In genomic region chr2:175446201-175446600, GRCh38 we compare ENCODE assay signal across 34 cellular contexts.
"Had no signal": no experiment of that assay in that cellular context is flagged by ENCODE, and none has a peak within 500 bp of the region (broad histone marks: within the 10 kb centered on the region; RNA-seq: fewer than 3 reads in every experiment).

No MANE protein-coding gene starts in this region.

- H3K27ac ChIP-seq: adrenal gland, body of pancreas, brain microvascular endothelial cell, breast epithelium, VCaP had no signal

- H3K4me3 ChIP-seq: adrenal gland, body of pancreas, breast epithelium had no signal

- DNase-seq: activated B cell treated with CpG ODN at 0.5 μM for 24 hours; activated CD4-positive, alpha-beta memory T cell treated with anti-CD3 and anti-CD28 coated beads for 36 hours; activated CD4-positive, alpha-beta T cell treated with anti-CD3 and anti-CD28 coated beads for 4 hours; activated CD4-positive, alpha-beta T cell treated with anti-CD3 and anti-CD28 coated beads, Interleukin-2, amount 10 ng/mL, durations not matched to agents 24 days and 14 days; activated CD4-positive, alpha-beta T cell treated with anti-CD3 and anti-CD28 coated beads, Interleukin-2, amount 50 U/mL, for 1 hour; activated CD4-positive, alpha-beta T cell treated with anti-CD3 and anti-CD28 coated beads, Interleukin-2, amount 50 U/mL, for 4 hours; activated CD4-positive, CD25-positive, alpha-beta regulatory T cell treated with anti-CD3 and anti-CD28 coated beads, Interleukin-2, amount 50 U/mL, for 72 hours; activated CD8-positive, alpha-beta memory T cell treated with anti-CD3 and anti-CD28 coated beads, Interleukin-2, amount 50 U/mL, for 4 hours; activated CD8-positive, alpha-beta T cell treated with anti-CD3 and anti-CD28 coated beads for 36 hours; activated effector memory CD4-positive, alpha-beta T cell treated with anti-CD3 and anti-CD28 coated beads, Interleukin-2, amount 50 U/mL, for 16 hours; activated gamma-delta T cell treated with Interleukin-2 at 50 U/mL for 16 hours; activated naive CD4-positive, alpha-beta T cell; activated naive CD4-positive, alpha-beta T cell treated with anti-CD3 and anti-CD28 coated beads for 36 hours; activated naive CD4-positive, alpha-beta T cell treated with anti-CD3 and anti-CD28 coated beads, Interleukin-2, amount 50 U/mL, for 16 hours; activated naive CD8-positive, alpha-beta T cell treated with anti-CD3 and anti-CD28 coated beads for 36 hours; activated T-cell treated with anti-CD3 and anti-CD28 coated beads for 4 hours; activated T-cell treated with anti-CD3 and anti-CD28 coated beads, Interleukin-2, amount 50 U/mL, for 1 hour; activated T-cell treated with anti-CD3 and anti-CD28 coated beads, Interleukin-2, amount 50 U/mL, for 4 hours; activated T-cell treated with anti-CD3 and anti-CD28 coated beads, Interleukin-2, amount 50 U/mL, for 72 hours; adrenal gland; amniotic stem cell; aorta; body of pancreas; brain microvascular endothelial cell; central memory CD4-positive, alpha-beta T cell; T-helper 2 cell; T-helper 9 cell had no signal

- ATAC-seq: activated CD8-positive, alpha-beta T cell treated with anti-CD3 and anti-CD28 coated beads for 36 hours; activated naive CD4-positive, alpha-beta T cell treated with anti-CD3 and anti-CD28 coated beads, Interleukin-2, amount 50 U/mL, for 72 hours; activated T-cell treated with anti-CD3 and anti-CD28 coated beads, Interleukin-2, amount 50 U/mL, for 4 hours; activated T-cell treated with anti-CD3 and anti-CD28 coated beads, Interleukin-2, amount 50 U/mL, for 72 hours; activated T-helper 17 cell treated with anti-CD3 and anti-CD28 coated beads, Interleukin-2, amount 50 U/mL, for 72 hours; body of pancreas had no signal

- H3K9me3 ChIP-seq: adrenal gland, body of pancreas, breast epithelium had no signal

- H3K27me3 ChIP-seq: adrenal gland, body of pancreas, brain microvascular endothelial cell, breast epithelium had no signal

- H3K4me1 ChIP-seq: adrenal gland, body of pancreas, breast epithelium had no signal

- H3K36me3 ChIP-seq: adrenal gland, brain microvascular endothelial cell, breast epithelium had no signal

- FAIRE-seq: astrocyte, colon, TTC549 had no signal
